ENCODE assay signal across 1 cellular context in genomic region chr14:20707622-20708021, GRCh38.
TF ChIP-seq lines count a peak whose summit lies in the region.

No MANE protein-coding gene starts in this region.

TF ChIP-seq in HepG2, 621 proteins besides CTCF, POLR2A, EP300 and RAD21:
- TF ChIP-seq CAMTA2 (CRISPR knock-in tag; IDR thresholded peaks at IDR 0.05; ENCODE audit: borderline replicate concordance) (no peak), HNRNPK (IDR thresholded peaks at IDR 0.05; ENCODE audit: low read depth, low read length, poor library complexity, severe bottlenecking) (peak; percentile 45), TEAD3 (CRISPR knock-in tag; optimal IDR thresholded peaks at IDR 0.05; ENCODE audit: borderline replicate concordance) (peak; percentile 40)
